In genomic region chr3:43838877-43839276, GRCh38 we compare ENCODE assay signal across 1 cellular context.
TF ChIP-seq lines count a peak whose summit lies in the region.

No MANE protein-coding gene starts in this region.

TF ChIP-seq in WTC11, 78 proteins besides CTCF, POLR2A, EP300 and RAD21 (continued from another document):
- TF ChIP-seq, protein P1, sequence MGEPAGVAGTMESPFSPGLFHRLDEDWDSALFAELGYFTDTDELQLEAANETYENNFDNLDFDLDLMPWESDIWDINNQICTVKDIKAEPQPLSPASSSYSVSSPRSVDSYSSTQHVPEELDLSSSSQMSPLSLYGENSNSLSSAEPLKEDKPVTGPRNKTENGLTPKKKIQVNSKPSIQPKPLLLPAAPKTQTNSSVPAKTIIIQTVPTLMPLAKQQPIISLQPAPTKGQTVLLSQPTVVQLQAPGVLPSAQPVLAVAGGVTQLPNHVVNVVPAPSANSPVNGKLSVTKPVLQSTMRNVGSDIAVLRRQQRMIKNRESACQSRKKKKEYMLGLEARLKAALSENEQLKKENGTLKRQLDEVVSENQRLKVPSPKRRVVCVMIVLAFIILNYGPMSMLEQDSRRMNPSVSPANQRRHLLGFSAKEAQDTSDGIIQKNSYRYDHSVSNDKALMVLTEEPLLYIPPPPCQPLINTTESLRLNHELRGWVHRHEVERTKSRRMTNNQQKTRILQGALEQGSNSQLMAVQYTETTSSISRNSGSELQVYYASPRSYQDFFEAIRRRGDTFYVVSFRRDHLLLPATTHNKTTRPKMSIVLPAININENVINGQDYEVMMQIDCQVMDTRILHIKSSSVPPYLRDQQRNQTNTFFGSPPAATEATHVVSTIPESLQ (CRISPR knock-in tag; IDR thresholded peaks at IDR 0.05): no peak
- TF ChIP-seq ZNF219 (CRISPR knock-in tag; IDR thresholded peaks at IDR 0.05; ENCODE audit: borderline replicate concordance) (no peak), NFATC4 (CRISPR knock-in tag; IDR thresholded peaks at IDR 0.05) (no peak), ZNF532 (CRISPR knock-in tag; IDR thresholded peaks at IDR 0.05; ENCODE audit: borderline replicate concordance) (no peak), OVOL2 (CRISPR knock-in tag; IDR thresholded peaks at IDR 0.05; ENCODE audit: borderline replicate concordance) (no peak), ZNF121 (CRISPR knock-in tag; IDR thresholded peaks at IDR 0.05) (no peak), CREB1 (CRISPR knock-in tag; IDR thresholded peaks at IDR 0.05) (no peak), ETV6 (CRISPR knock-in tag; IDR thresholded peaks at IDR 0.05) (no peak), FOXK1 (CRISPR knock-in tag; IDR thresholded peaks at IDR 0.05) (no peak), NFE2L1 (CRISPR knock-in tag; IDR thresholded peaks at IDR 0.05) (no peak), PRRX2 (CRISPR knock-in tag; IDR thresholded peaks at IDR 0.05) (no peak)
- TF ChIP-seq, protein P2, sequence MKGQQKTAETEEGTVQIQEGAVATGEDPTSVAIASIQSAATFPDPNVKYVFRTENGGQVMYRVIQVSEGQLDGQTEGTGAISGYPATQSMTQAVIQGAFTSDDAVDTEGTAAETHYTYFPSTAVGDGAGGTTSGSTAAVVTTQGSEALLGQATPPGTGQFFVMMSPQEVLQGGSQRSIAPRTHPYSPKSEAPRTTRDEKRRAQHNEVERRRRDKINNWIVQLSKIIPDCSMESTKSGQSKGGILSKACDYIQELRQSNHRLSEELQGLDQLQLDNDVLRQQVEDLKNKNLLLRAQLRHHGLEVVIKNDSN (CRISPR knock-in tag; IDR thresholded peaks at IDR 0.05): no peak
- TF ChIP-seq, protein P3, sequence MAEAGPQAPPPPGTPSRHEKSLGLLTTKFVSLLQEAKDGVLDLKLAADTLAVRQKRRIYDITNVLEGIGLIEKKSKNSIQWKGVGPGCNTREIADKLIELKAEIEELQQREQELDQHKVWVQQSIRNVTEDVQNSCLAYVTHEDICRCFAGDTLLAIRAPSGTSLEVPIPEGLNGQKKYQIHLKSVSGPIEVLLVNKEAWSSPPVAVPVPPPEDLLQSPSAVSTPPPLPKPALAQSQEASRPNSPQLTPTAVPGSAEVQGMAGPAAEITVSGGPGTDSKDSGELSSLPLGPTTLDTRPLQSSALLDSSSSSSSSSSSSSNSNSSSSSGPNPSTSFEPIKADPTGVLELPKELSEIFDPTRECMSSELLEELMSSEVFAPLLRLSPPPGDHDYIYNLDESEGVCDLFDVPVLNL (CRISPR knock-in tag; IDR thresholded peaks at IDR 0.05; ENCODE audit: borderline replicate concordance, low read depth): no peak
TF ChIP-seq in WTC11: peak in this region for 0.
